ENCODE assay signal across 9 cellular contexts in the genomic region with DNA sequence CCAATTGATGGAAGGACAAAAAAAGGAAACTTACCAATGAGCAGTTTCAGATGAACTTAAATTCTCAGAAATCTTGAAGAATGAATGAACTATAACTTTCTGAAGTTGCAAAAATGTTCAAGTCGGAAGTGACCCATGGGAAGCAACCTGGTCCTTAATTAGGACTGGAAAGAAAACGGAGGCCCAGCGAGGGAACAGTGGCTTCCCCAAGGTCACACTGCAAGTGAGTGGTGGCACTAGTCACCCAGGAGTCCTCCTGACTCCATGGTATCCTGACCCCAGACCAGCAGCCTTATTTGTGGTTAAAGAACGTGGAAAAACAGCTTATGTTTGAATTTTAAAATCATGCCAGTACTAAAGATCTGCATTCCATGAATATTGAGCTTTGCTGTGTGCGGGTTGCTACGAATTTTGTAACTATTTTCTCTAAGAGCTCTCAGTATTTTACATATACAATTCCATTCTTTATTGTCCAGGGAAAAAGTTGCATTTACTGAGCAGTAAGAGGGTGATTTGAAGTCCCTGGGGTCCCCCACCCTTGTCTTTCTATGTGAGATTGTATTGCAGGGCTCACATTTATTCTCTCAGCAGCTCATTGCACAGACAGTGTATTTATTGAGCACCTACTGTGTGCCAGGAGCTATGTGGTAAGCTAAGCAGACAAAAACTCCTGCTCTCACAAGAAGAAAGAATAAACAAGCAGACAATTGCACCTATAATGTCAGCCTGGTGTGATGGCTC.
DNase-seq lines count a peak whose midpoint lies in the region; ATAC-seq and TF ChIP-seq lines count a peak whose summit lies in the region.
"Had no signal": no experiment of that assay in that cellular context is flagged by ENCODE, and none has a peak within 500 bp of the region (broad histone marks: within the 10 kb centered on the region; RNA-seq: fewer than 3 reads in every experiment).

No MANE protein-coding gene starts in this region.

- POLR2A ChIA-PET in Panc1 (lab: Charles Lee) = no interaction called here

- no peak for DNase-seq in GM12864 (ENCODE audit: low read depth)
- DNase-seq in Panc1 (ENCODE audit: low read depth, low spot score) = no peak
- peak; percentile 30 for DNase-seq in choroid plexus epithelial cell (ENCODE audit: low read depth)
- no peak for DNase-seq in gastrocnemius medialis
- no peak for DNase-seq in NCI-H1092 (lab: John Stamatoyannopoulos, UW)
- no peak for DNase-seq in T1000 (lab: John Stamatoyannopoulos, UW)

- no peaks in the 10 kb centered on the region for H3K9me3 ChIP-seq in Panc1 (ENCODE audit: control insufficient read depth, insufficient read depth, low read depth, low read length)
- H3K9me3 ChIP-seq in gastrocnemius medialis = no peaks in the 10 kb centered on the region

- H3K27ac ChIP-seq in Panc1 (ENCODE audit: low read length) = peak overlapping the region; percentile 80
- H3K27ac ChIP-seq in gastrocnemius medialis = peak overlapping the region; percentile 72 to 89 (median 79)
- H3K27ac ChIP-seq: SK-N-MC had no signal

- no peak for TF ChIP-seq POLR2A in gastrocnemius medialis (IDR thresholded peaks at IDR 0.05)

- intact Hi-C loops in Panc1 (cut with micrococcal nuclease; ENCODE audit: unreplicated experiment) = no loop called here
- intact Hi-C loops in gastrocnemius medialis (cut with DNase I; ENCODE audit: low total_unique reads) = no loop called here

- H3K4me1 ChIP-seq in Panc1 (ENCODE audit: control insufficient read depth, insufficient read depth, low read length) (peaks cover 23% of the 10 kb centered on the region), gastrocnemius medialis (peaks cover 19 to 23% of the 10 kb centered on the region in 2 donors)

- in situ Hi-C loops in Panc1 (cut with HindIII; ENCODE audit: low pct_unique_long_range_greater_than_20kb, low sequenced_read_pairs) (no loop called here), gastrocnemius medialis (cut with MboI; ENCODE audit: low sequenced_read_pairs in 4 of 4) (no loop called here)

- no peaks in the 10 kb centered on the region for H3K27me3 ChIP-seq in Panc1 (ENCODE audit: control insufficient read depth, insufficient read depth, low read length)
- no peaks in the 10 kb centered on the region for H3K27me3 ChIP-seq in gastrocnemius medialis

- H3K4me3 ChIP-seq in GM12864 (ENCODE audit: low read depth, low read length) (peak overlapping the region; percentile 6; the same call in 1 of the 2 replicates), Panc1 (ENCODE audit: low read depth in 2 of 2, low read length in 2 of 2) (no peak overlapping the region), choroid plexus epithelial cell (ENCODE audit: low read depth, low read length) (no peak overlapping the region), gastrocnemius medialis (peak overlapping the region in 3 of 4 donors; percentile 28 to 37 (median 35))
- H3K4me3 ChIP-seq: SK-N-MC had no signal

- TF ChIP-seq CTCF in GM12864 (IDR thresholded peaks at IDR 0.05; ENCODE audit: low read depth, low read length, missing control alignments) = no peak
- no peak for TF ChIP-seq CTCF in Panc1 (IDR thresholded peaks at IDR 0.05)
- TF ChIP-seq CTCF in choroid plexus epithelial cell (conservative IDR thresholded peaks at IDR 0.05; ENCODE audit: low read depth, low read length) = no peak
- TF ChIP-seq CTCF in gastrocnemius medialis (IDR thresholded peaks at IDR 0.05 in 4 of 5, conservative IDR thresholded peaks at IDR 0.05 in 1 of 5) = no peak

- CTCF ChIA-PET in Panc1 (lab: Charles Lee) = no interaction called here

- ATAC-seq in Panc1 (no peak; the same call in 1 of the 2 replicates), gastrocnemius medialis (peak in 1 of 2 donors; percentile 51), HG02642 (IDR thresholded peaks at IDR 0.05; ENCODE audit: poor library complexity, unreplicated experiment) (no peak), HG03342 (IDR thresholded peaks at IDR 0.05; ENCODE audit: unreplicated experiment) (no peak)

- BruUV-seq in Panc1 (replicated peaks; lab: Mats Ljungman, UMichigan) = no TSS peak

- H3K36me3 ChIP-seq in Panc1 (ENCODE audit: control insufficient read depth, insufficient read depth, low read length) (no peaks in the 10 kb centered on the region), gastrocnemius medialis (no peaks in the 10 kb centered on the region)

Comparison
In these comparisons a context has a peak if more than half of its experiments do, and no peak if none do; other contexts are left out.
1. H3K4me3 ChIP-seq: peak in GM12864 (single experiment) and gastrocnemius medialis (3 of 4); none in Panc1 (0 of 2) and choroid plexus epithelial cell (single experiment).